In the genomic region with DNA sequence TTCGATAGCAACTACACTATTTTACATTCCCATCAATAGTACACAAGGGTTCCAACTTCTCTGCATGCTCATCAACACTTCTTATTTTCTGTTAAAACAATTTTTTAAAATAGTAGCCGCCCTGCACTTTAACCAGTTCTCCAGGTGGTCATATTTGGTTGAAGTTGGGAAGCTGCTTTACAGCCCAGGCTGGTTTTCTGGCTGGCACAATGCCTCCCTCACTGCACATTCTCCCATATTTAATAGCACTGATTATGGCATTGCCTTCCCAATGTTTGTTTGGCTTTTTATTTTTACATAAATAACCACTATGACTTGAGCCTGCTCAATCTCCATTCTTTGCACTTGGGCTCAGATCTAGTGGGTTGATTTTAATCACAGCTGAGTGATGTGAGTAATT, we compare ENCODE assay signal across 26 cellular contexts.
"Had no signal": no experiment of that assay in that cellular context is flagged by ENCODE, and none has a peak within 500 bp of the region (broad histone marks: within the 10 kb centered on the region; RNA-seq: fewer than 3 reads in every experiment).

No MANE protein-coding gene starts in this region.

- H3K27me3 ChIP-seq: dorsolateral prefrontal cortex, neutrophil, pancreas, tibial nerve, upper lobe of left lung had no signal

- H3K4me1 Mint-ChIP-seq: immature natural killer cell, naive B cell had no signal

- H3K36me3 Mint-ChIP-seq: immature natural killer cell; naive B cell; natural killer cell treated with Interleukin-12 subunit alpha and Interleukin-12 subunit beta and Interleukin-15 and Interleukin-18, amount 100 ng/mL, for 72 hours had no signal

- H3K4me2 ChIP-seq: smooth muscle cell had no signal

- DNase-seq: dorsolateral prefrontal cortex; effector CD4-positive, alpha-beta T cell; foreskin melanocyte; glutamatergic neuron; hypothalamus; immature natural killer cell; islet precursor cell; mesenchymal stem cell; mucosa of descending colon; naive B cell; stimulated activated CD4-positive, alpha-beta T cell treated with anti-CD3 and anti-CD28 coated beads, Interleukin-2, amount 100 ng/mL, for 24 hours; stimulated activated CD4-positive, alpha-beta T cell treated with anti-CD3 and anti-CD28 coated beads, Interleukin-4, amount 100 ng/mL, for 24 hours; stimulated activated naive B cell treated with anti-CD40 and anti-IgM and Interleukin-4, amounts not matched to agents 10 μg/mL and 1 μg/mL and 100 μg/mL, for 72 hours; upper lobe of left lung had no signal

- H3K9me3 Mint-ChIP-seq: immature natural killer cell; naive B cell; natural killer cell treated with Interleukin-12 subunit alpha and Interleukin-12 subunit beta and Interleukin-15 and Interleukin-18, amount 100 ng/mL, for 72 hours; neural crest cell; stimulated activated naive B cell treated with anti-CD40 and anti-IgM and Interleukin-4, amounts not matched to agents 10 μg/mL and 1 μg/mL and 100 μg/mL, for 72 hours; stimulated activated naive CD8-positive, alpha-beta T cell treated with anti-CD3 and anti-CD28 coated beads, Interleukin-15, Interleukin-2, amounts not matched to agents 100 ng/mL and 50 ng/mL, for 24 hours had no signal

- H3K4me3 Mint-ChIP-seq: immature natural killer cell; mesothelial cell of epicardium; naive B cell; natural killer cell treated with Interleukin-12 subunit alpha and Interleukin-12 subunit beta and Interleukin-15 and Interleukin-18, amount 100 ng/mL, for 72 hours; neural crest cell; stimulated activated naive B cell treated with anti-CD40 and anti-IgM and Interleukin-4, amounts not matched to agents 10 μg/mL and 1 μg/mL and 100 μg/mL, for 72 hours; stimulated activated naive CD8-positive, alpha-beta T cell treated with anti-CD3 and anti-CD28 coated beads, Interleukin-15, Interleukin-2, amounts not matched to agents 100 ng/mL and 50 ng/mL, for 24 hours had no signal

- H3K27ac Mint-ChIP-seq: immature natural killer cell; mesothelial cell of epicardium; natural killer cell treated with Interleukin-12 subunit alpha and Interleukin-12 subunit beta and Interleukin-15 and Interleukin-18, amount 100 ng/mL, for 72 hours; stimulated activated naive B cell treated with anti-CD40 and anti-IgM and Interleukin-4, amounts not matched to agents 10 μg/mL and 1 μg/mL and 100 μg/mL, for 72 hours; stimulated activated naive CD8-positive, alpha-beta T cell treated with anti-CD3 and anti-CD28 coated beads, Interleukin-15, Interleukin-2, amounts not matched to agents 100 ng/mL and 50 ng/mL, for 24 hours had no signal

- H3K27ac ChIP-seq: dorsolateral prefrontal cortex, neutrophil, thoracic aorta, tibial nerve, upper lobe of left lung had no signal

- H3K4me3 ChIP-seq: dorsolateral prefrontal cortex, lung, mucosa of descending colon, pancreas, smooth muscle cell, thoracic aorta, tibial nerve, upper lobe of left lung had no signal

- H3K36me3 ChIP-seq: neutrophil, pancreas, thoracic aorta, upper lobe of left lung had no signal

- H3K9me3 ChIP-seq: mucosa of descending colon, neutrophil, pancreas, thoracic aorta, upper lobe of left lung had no signal

- ATAC-seq: esophagus mucosa; mucosa of descending colon; natural killer cell treated with Interleukin-12 subunit alpha and Interleukin-12 subunit beta and Interleukin-15 and Interleukin-18, amount 100 ng/mL, for 72 hours; sciatic nerve; stimulated activated naive B cell treated with anti-CD40 and anti-IgM and Interleukin-4, amounts not matched to agents 10 μg/mL and 1 μg/mL and 100 μg/mL, for 72 hours had no signal

- H3K27me3 Mint-ChIP-seq: naive B cell had no signal

- H3K4me1 ChIP-seq: tibial nerve had no signal
